In the genomic region with DNA sequence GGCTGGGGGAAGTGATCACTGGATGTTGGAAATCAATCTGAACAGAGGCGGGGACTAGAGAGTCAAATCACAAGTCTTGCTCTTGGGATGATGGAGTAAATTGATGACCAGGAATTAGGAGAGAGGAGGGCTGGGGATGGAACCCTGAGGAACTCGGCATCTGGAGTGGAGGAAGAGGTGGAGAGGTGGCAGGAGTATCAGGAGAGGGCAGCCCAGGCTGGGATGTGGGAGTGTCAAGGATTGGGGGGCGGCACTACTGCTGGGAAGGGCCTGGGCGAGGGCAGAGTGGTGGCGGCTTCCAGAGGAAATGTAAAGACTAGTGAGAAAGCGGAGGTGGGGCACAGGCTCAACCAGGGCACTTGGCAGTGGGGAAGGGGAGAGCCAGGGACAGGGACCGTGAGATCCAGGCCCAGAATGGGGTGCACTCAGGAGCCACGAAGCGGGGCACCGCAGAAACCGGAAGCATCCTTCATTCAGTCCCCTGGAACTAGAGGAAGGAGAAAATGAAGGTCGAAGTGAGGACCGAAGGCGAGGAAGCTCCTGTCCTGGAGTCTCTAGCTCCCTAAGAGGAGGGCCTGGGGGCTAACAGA, we compare ENCODE assay signal across 1 cellular context.
TF ChIP-seq lines count a peak whose summit lies in the region.

No MANE protein-coding gene starts in this region.

TF ChIP-seq in GM12878, 131 proteins besides CTCF, POLR2A, EP300 and RAD21:
- TF ChIP-seq IRF4 (IDR thresholded peaks at IDR 0.05; ENCODE audit: low read depth, low read length): no peak
- no peak for TF ChIP-seq TCF3 (IDR thresholded peaks at IDR 0.05; ENCODE audit: borderline replicate concordance, insufficient read depth, low read depth, low read length)
- TF ChIP-seq CHD1 (IDR thresholded peaks at IDR 0.05; ENCODE audit: low read depth, low read length): no peak
- TF ChIP-seq ZNF24 (IDR thresholded peaks at IDR 0.05): no peak
- no peak for TF ChIP-seq JUND (IDR thresholded peaks at IDR 0.05; ENCODE audit: low read depth, low read length)
- no peak for TF ChIP-seq ZBTB4 (CRISPR knock-in tag; IDR thresholded peaks at IDR 0.05)
- no peak for TF ChIP-seq FOXK2 (IDR thresholded peaks at IDR 0.05)
- TF ChIP-seq JUNB (IDR thresholded peaks at IDR 0.05): no peak
- TF ChIP-seq, protein P1, sequence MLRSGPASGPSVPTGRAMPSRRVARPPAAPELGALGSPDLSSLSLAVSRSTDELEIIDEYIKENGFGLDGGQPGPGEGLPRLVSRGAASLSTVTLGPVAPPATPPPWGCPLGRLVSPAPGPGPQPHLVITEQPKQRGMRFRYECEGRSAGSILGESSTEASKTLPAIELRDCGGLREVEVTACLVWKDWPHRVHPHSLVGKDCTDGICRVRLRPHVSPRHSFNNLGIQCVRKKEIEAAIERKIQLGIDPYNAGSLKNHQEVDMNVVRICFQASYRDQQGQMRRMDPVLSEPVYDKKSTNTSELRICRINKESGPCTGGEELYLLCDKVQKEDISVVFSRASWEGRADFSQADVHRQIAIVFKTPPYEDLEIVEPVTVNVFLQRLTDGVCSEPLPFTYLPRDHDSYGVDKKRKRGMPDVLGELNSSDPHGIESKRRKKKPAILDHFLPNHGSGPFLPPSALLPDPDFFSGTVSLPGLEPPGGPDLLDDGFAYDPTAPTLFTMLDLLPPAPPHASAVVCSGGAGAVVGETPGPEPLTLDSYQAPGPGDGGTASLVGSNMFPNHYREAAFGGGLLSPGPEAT (IDR thresholded peaks at IDR 0.05; ENCODE audit: low read depth): no peak
- TF ChIP-seq TCF12 (IDR thresholded peaks at IDR 0.05; ENCODE audit: low read depth, low read length): no peak
- TF ChIP-seq YBX1 (IDR thresholded peaks at IDR 0.05): no peak
- TF ChIP-seq POLR2AphosphoS5 (IDR thresholded peaks at IDR 0.05; ENCODE audit: low read length): no peak
